8 cellular contexts compared by ENCODE assay signal in genomic region chr6:474454-475185, GRCh38.
DNase-seq lines count a peak whose midpoint lies in the region; ATAC-seq, FAIRE-seq and TF ChIP-seq lines count a peak whose summit lies in the region.

No MANE protein-coding gene starts in this region.

- DNase-seq in OCI-M1 (lab: John Stamatoyannopoulos, UW) (peak; percentile 67), pancreas (no peak), AG08395 (ENCODE audit: low spot score) (no peak), midbrain (lab: John Stamatoyannopoulos, UW) (no peak)
- DNase-seq in activated T-helper 9 cell treated with anti-CD3 and anti-CD28 coated beads, Interleukin-2, amount 50 U/mL, for 16 hours (ENCODE audit: low read depth) = peak; percentile 62

- H3K4me3 ChIP-seq in pancreas = no peak overlapping the region

- H3K27me3 ChIP-seq in pancreas = no peaks in the 10 kb centered on the region

- no peaks in the 10 kb centered on the region for H3K36me3 ChIP-seq in pancreas

- 39 to 40% methylated on average over 19 of the region's 19 CpGs for WGBS in pancreas, 2 donors

- no peaks in the 10 kb centered on the region for H3K9me3 ChIP-seq in pancreas

- no peak for FAIRE-seq in pancreas (lab: Jason Lieb, UNC)

- ATAC-seq in GM18511 (IDR thresholded peaks at IDR 0.05; ENCODE audit: unreplicated experiment) = peak; percentile 90
- ATAC-seq in HG02852 (IDR thresholded peaks at IDR 0.05; ENCODE audit: unreplicated experiment) = peak; percentile 82
- ATAC-seq in pancreas = peak in 3 of 4 donors; percentile 29 to 37 (median 36)
- no peak for ATAC-seq in HG02970 (IDR thresholded peaks at IDR 0.05; ENCODE audit: low FRiP score, unreplicated experiment)

- intact Hi-C loops in pancreas (cut with DNase I) = no loop called here

- no peak for TF ChIP-seq CTCF in pancreas (IDR thresholded peaks at IDR 0.05)

- H3K4me1 ChIP-seq in pancreas = no peaks in the 10 kb centered on the region

- no peak overlapping the region for H3K27ac ChIP-seq in pancreas

Comparison
In these comparisons a context has a peak if more than half of its experiments do, and no peak if none do; other contexts are left out.
1. DNase-seq: peak in OCI-M1 (single experiment) and activated T-helper 9 cell treated with anti-CD3 and anti-CD28 coated beads, Interleukin-2, amount 50 U/mL, for 16 hours (single experiment); none in pancreas (0 of 6), AG08395 (single experiment) and midbrain (single experiment).